Comparison of ENCODE assay signal across 26 cellular contexts in the genomic region with DNA sequence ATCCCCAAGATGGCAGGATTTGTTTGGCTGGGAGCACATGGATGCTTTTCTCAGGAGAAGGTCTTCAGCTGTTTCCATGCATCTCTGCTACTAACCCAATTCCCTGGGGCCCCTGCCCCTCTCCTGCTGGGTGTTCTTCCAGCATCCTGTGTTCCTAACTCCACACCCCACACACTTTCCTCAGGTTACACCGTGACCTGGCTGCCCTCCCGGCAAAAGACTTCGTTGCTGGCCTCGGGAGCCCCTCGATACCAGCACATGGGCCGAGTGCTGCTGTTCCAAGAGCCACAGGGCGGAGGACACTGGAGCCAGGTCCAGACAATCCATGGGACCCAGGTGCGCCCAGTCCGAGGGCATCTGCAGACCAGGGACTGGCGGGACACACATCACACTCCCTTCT. TPM values are rescaled to one million over a fixed set of nuclear protein-coding genes. Genes with fewer than 3 reads are reported as not detected.
"Had no signal": no experiment of that assay in that cellular context is flagged by ENCODE, and none has a peak within 500 bp of the region (broad histone marks: within the 10 kb centered on the region; RNA-seq: fewer than 3 reads in every experiment).

No MANE protein-coding gene starts in this region.

- H3K27ac ChIP-seq: ascending aorta, brain microvascular endothelial cell, foreskin keratinocyte, left lung, right lobe of liver, skin epidermis, stomach, suprapubic skin, tibial nerve, VCaP had no signal

- H3K9me3 ChIP-seq: ascending aorta, left lung, right lobe of liver, stomach, suprapubic skin, tibial nerve had no signal

- H3K27me3 ChIP-seq: ascending aorta, brain microvascular endothelial cell, left lung, right lobe of liver, suprapubic skin, tibial nerve had no signal

- H3K9me3 Mint-ChIP-seq: nephron; T-cell; T-helper 2 cell treated with Interferon-gamma antibody and Interleukin-4, amounts not matched to agents 5 μg/mL and 100 μg/mL, for 36 hours had no signal

- H3K4me1 Mint-ChIP-seq: nephron had no signal

- H3K4me3 ChIP-seq: ascending aorta, left lung, lung, right lobe of liver, skin epidermis, stomach, suprapubic skin, tibial nerve had no signal

- H3K27me3 Mint-ChIP-seq: T-cell had no signal

- ATAC-seq: activated CD4-positive, CD25-positive, alpha-beta regulatory T cell treated with anti-CD3 and anti-CD28 coated beads, Interleukin-2, amount 50 U/mL, for 24 hours; activated CD8-positive, alpha-beta T cell treated with anti-CD3 and anti-CD28 coated beads, Interleukin-2, amount 10 ng/mL, durations not matched to agents 7 days and 5 days; foreskin keratinocyte; left lung; right lobe of liver; T-cell had no signal

- H3K27ac Mint-ChIP-seq: activated CD8-positive, alpha-beta T cell treated with anti-CD3 and anti-CD28 coated beads, Interleukin-2, amount 10 ng/mL, durations not matched to agents 7 days and 5 days; nephron had no signal

- H3K4me3 Mint-ChIP-seq: activated CD8-positive, alpha-beta T cell treated with anti-CD3 and anti-CD28 coated beads, Interleukin-2, amount 10 ng/mL, durations not matched to agents 7 days and 5 days; nephron; T-cell; T-helper 2 cell treated with Interferon-gamma antibody and Interleukin-4, amounts not matched to agents 5 μg/mL and 100 μg/mL, for 36 hours had no signal

- DNase-seq: activated CD4-positive, alpha-beta T cell treated with anti-CD3 and anti-CD28 coated beads, Interleukin-2, amount 50 U/mL, for 1 hour; activated CD8-positive, alpha-beta memory T cell treated with anti-CD3 and anti-CD28 coated beads, Interleukin-2, amount 50 U/mL, for 4 hours; activated CD8-positive, alpha-beta T cell treated with anti-CD3 and anti-CD28 coated beads, Interleukin-2, amount 10 ng/mL, durations not matched to agents 7 days and 5 days; activated naive CD4-positive, alpha-beta T cell treated with Interleukin-2 at 50 U/mL for 16 hours; activated T-cell treated with anti-CD3 and anti-CD28 coated beads, Interleukin-2, amount 50 U/mL, for 48 hours; brain microvascular endothelial cell; dermis blood vessel endothelial cell; effector CD8-positive, alpha-beta T cell; foreskin keratinocyte; left lung; nucleus accumbens; posterior cingulate gyrus; right lobe of liver; stimulated activated CD4-positive, alpha-beta T cell treated with anti-CD3 and anti-CD28 coated beads, Interleukin-1b, Interleukin-23, amount 100 ng/mL, for 48 hours; stomach; T-cell had no signal

- H3K4me1 ChIP-seq: ascending aorta, tibial nerve had no signal

- H3K36me3 ChIP-seq: ascending aorta, brain microvascular endothelial cell, suprapubic skin, tibial nerve had no signal

RNA-seq across cellular contexts. Expression of a gene that starts 21.5 kb away (rescaled TPM):
- total RNA-seq: dermis blood vessel endothelial cell, foreskin keratinocyte, glomerular endothelial cell had no signal
- polyA plus RNA-seq: foreskin keratinocyte had no signal
